In the genomic region with DNA sequence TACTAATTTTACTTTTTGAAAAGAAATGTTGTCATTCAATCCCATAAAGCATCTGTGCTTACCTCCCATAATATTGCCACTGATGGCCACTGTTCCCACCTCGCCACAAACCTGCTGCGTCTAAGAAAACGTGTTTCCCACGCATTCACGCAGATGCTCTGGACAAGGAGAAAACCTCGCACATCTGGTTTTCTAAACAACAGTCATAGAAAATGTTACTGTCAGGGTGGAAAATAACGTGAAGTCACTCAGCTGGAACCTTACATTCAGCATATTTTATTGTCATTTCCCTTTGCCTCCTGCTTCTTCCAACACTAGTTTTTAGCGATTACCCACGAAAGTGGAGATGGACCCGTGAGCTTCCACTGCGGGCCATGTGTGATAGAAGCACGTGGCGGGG, we compare ENCODE assay signal across 13 cellular contexts.
DNase-seq lines count a peak whose midpoint lies in the region; ATAC-seq, FAIRE-seq and TF ChIP-seq lines count a peak whose summit lies in the region.
"Had no signal": no experiment of that assay in that cellular context is flagged by ENCODE, and none has a peak within 500 bp of the region (broad histone marks: within the 10 kb centered on the region; RNA-seq: fewer than 3 reads in every experiment).

No MANE protein-coding gene starts in this region.

- H3K27me3 ChIP-seq in HCT116 (ENCODE audit: insufficient read depth, low read length) (no peaks in the 10 kb centered on the region), K562 (ENCODE audit: control insufficient read depth in 2 of 2, insufficient read depth in 2 of 2, low read length in 2 of 2) (peaks cover 12 to 36% of the 10 kb centered on the region in 2 experiments), muscle layer of colon (ENCODE audit: control insufficient read depth in 1 of 2, insufficient read depth in 2 of 2, low read length in 2 of 2) (no peaks in the 10 kb centered on the region), testis (no peaks in the 10 kb centered on the region)

- CTCF ChIA-PET in HCT116 (lab: Charles Lee): interaction anchor here (1.6 kb wide), 1 partner anchor 103 kb away, joined by 4 read pairs; no protein-coding TSS in a partner anchor
- CTCF ChIA-PET in K562 (lab: Yijun Ruan, JAX; ENCODE audit: low intra/inter-chr PET ratio): no interaction called here
- CTCF ChIA-PET in activated CD4-positive, alpha-beta T cell treated with anti-CD3 and anti-CD28 coated beads, Interleukin-2, amount 10 ng/mL, durations not matched to agents 7 days and 5 days (lab: Charles Lee): no interaction called here

- no peak overlapping the region for H3K4me3 ChIP-seq in HCT116 (replicated peaks in 1 of 2; ENCODE audit: low read depth in 1 of 2, low read length in 2 of 2)
- H3K4me3 ChIP-seq in K562: no peak overlapping the region
- no peak overlapping the region for H3K4me3 ChIP-seq in muscle layer of colon (ENCODE audit: low read depth in 1 of 2, low read length in 2 of 2)
- no peak overlapping the region for H3K4me3 ChIP-seq in testis

- no peaks in the 10 kb centered on the region for H3K27me3 Mint-ChIP-seq in activated CD4-positive, alpha-beta T cell treated with anti-CD3 and anti-CD28 coated beads, Interleukin-2, amount 10 ng/mL, durations not matched to agents 7 days and 5 days

- BruUV-seq in HCT116 (replicated peaks; lab: Mats Ljungman, UMichigan) (no TSS peak), K562 (replicated peaks; lab: Mats Ljungman, UMichigan) (no TSS peak)

- no peaks in the 10 kb centered on the region for H4K20me1 ChIP-seq in HCT116 (ENCODE audit: insufficient read depth)
- H4K20me1 ChIP-seq in K562 (replicated peaks; ENCODE audit: control insufficient read depth, insufficient read depth, low read length): no peaks in the 10 kb centered on the region

- TF ChIP-seq POLR2A in HCT116 (IDR thresholded peaks at IDR 0.05; ENCODE audit: borderline replicate concordance, extremely low read depth, insufficient read depth, insufficient read length) (no peak), K562 (conservative IDR thresholded peaks at IDR 0.05) (no peak), testis (IDR thresholded peaks at IDR 0.05) (no peak)

- TF ChIP-seq CTCF in HCT116 (IDR thresholded peaks at IDR 0.05 in 2 of 3, conservative IDR thresholded peaks at IDR 0.05 in 1 of 3; ENCODE audit: borderline replicate concordance in 1 of 3, insufficient read depth in 1 of 3, low read depth in 2 of 3, low read length in 2 of 3) (no peak), K562 (IDR thresholded peaks at IDR 0.05 in 2 of 3, conservative IDR thresholded peaks at IDR 0.05 in 1 of 3; ENCODE audit: insufficient read depth in 2 of 3, low read depth in 1 of 3, low read length in 3 of 3) (no peak), testis (IDR thresholded peaks at IDR 0.05) (no peak)

- H3K36me3 Mint-ChIP-seq in activated CD4-positive, alpha-beta T cell treated with anti-CD3 and anti-CD28 coated beads, Interleukin-2, amount 10 ng/mL, durations not matched to agents 7 days and 5 days (ENCODE audit: low read depth): no peaks in the 10 kb centered on the region
- H3K36me3 Mint-ChIP-seq: CD8-positive, alpha-beta T cell had no signal

- no peaks in the 10 kb centered on the region for H3K9me2 ChIP-seq in HCT116 (ENCODE audit: insufficient read depth)

- no peaks in the 10 kb centered on the region for H3K9me3 ChIP-seq in HCT116 (ENCODE audit: control insufficient read depth in 1 of 2, insufficient read depth in 1 of 2, low read depth in 1 of 2, low read length in 2 of 2)
- no peaks in the 10 kb centered on the region for H3K9me3 ChIP-seq in K562 (replicated peaks; ENCODE audit: control insufficient read depth, insufficient read depth, low read depth, low read length)
- H3K9me3 ChIP-seq in muscle layer of colon (ENCODE audit: low read length): no peaks in the 10 kb centered on the region
- no peaks in the 10 kb centered on the region for H3K9me3 ChIP-seq in testis

- H3K79me2 ChIP-seq in HCT116 (ENCODE audit: insufficient read depth, low read length): no peaks in the 10 kb centered on the region
- no peaks in the 10 kb centered on the region for H3K79me2 ChIP-seq in K562 (ENCODE audit: control insufficient read depth, insufficient read depth, low read length)

- RAD21 ChIA-PET in HCT116 (lab: Charles Lee; ENCODE audit: low non-redundant PET in 1 of 2, low total read pairs in 2 of 2, uncharacterized antibody in 2 of 2, unreplicated experiment in 2 of 2): no interaction called here

- no peak overlapping the region for H3K27ac Mint-ChIP-seq in activated CD4-positive, alpha-beta T cell treated with anti-CD3 and anti-CD28 coated beads, Interleukin-2, amount 10 ng/mL, durations not matched to agents 7 days and 5 days
- H3K27ac Mint-ChIP-seq: CD8-positive, alpha-beta T cell had no signal

- peak overlapping the region; percentile 75 for H3K27ac ChIP-seq in HCT116 (ENCODE audit: low read depth, low read length)
- no peak overlapping the region for H3K27ac ChIP-seq in K562 (ENCODE audit: extremely low read depth, low read depth, low read length)
- H3K27ac ChIP-seq in muscle layer of colon (ENCODE audit: low read depth, low read length): peak overlapping the region; percentile 76
- H3K27ac ChIP-seq in testis: peak overlapping the region; percentile 57 to 77
- H3K27ac ChIP-seq: VCaP had no signal

- 37% methylated on average over 13 of the region's 13 CpGs for WGBS in K562 (ENCODE audit: insufficient coverage, low coverage, missing lambda C conversion rate)
- 63% methylated on average over 13 of the region's 13 CpGs for WGBS in testis, 2 donors

- no peak for ATAC-seq in HCT116
- ATAC-seq in K562: no peak
- no peak for ATAC-seq in GM18909 (IDR thresholded peaks at IDR 0.05; ENCODE audit: poor library complexity, unreplicated experiment)
- no peak for ATAC-seq in HG03378 (IDR thresholded peaks at IDR 0.05; ENCODE audit: unreplicated experiment)
- ATAC-seq: CD8-positive, alpha-beta T cell had no signal

- no peak for TF ChIP-seq EP300 in K562 (IDR thresholded peaks at IDR 0.05; ENCODE audit: low read length)

- no peak for TF ChIP-seq RAD21 in HCT116 (IDR thresholded peaks at IDR 0.05; ENCODE audit: low read depth)
- no peak for TF ChIP-seq RAD21 in K562 (CRISPR knock-in tag; conservative IDR thresholded peaks at IDR 0.05 in 1 of 2, IDR thresholded peaks at IDR 0.05 in 1 of 2)

- in situ Hi-C loops in K562 (cut with MboI): no loop called here

- FAIRE-seq in K562 (lab: Jason Lieb, UNC): no peak
- FAIRE-seq: GM12892 had no signal

- DNase-seq in HCT116 (ENCODE audit: low read depth, low spot score) (no peak), K562 (ENCODE audit: extremely low read depth in 1 of 4, low spot score in 3 of 4) (no peak), testis (no peak)
- DNase-seq in activated CD4-positive, alpha-beta T cell treated with anti-CD3 and anti-CD28 coated beads, Interleukin-2, amount 10 ng/mL, durations not matched to agents 7 days and 5 days: no peak
- DNase-seq: activated gamma-delta T cell; CD8-positive, alpha-beta T cell; dermis blood vessel endothelial cell; NCI-H2171 treated with DMSO at 0.1 percent for 48 hours had no signal

- H3K4me1 Mint-ChIP-seq in activated CD4-positive, alpha-beta T cell treated with anti-CD3 and anti-CD28 coated beads, Interleukin-2, amount 10 ng/mL, durations not matched to agents 7 days and 5 days: peaks cover 7% of the 10 kb centered on the region

- POLR2A ChIA-PET in HCT116 (lab: Charles Lee) (no interaction called here), K562 (lab: Yijun Ruan, JAX) (interaction anchor here (1.0 to 1.4 kb wide), 5 partner anchors 10 to 263 kb away, joined by 3 to 6 read pairs (median 4); no protein-coding TSS in a partner anchor)
- POLR2A ChIA-PET in activated CD4-positive, alpha-beta T cell treated with anti-CD3 and anti-CD28 coated beads, Interleukin-2, amount 10 ng/mL, durations not matched to agents 7 days and 5 days (lab: Charles Lee): no interaction called here

- H3K9me1 ChIP-seq in K562 (ENCODE audit: control insufficient read depth, insufficient read depth, low read length): no peaks in the 10 kb centered on the region

- no peaks in the 10 kb centered on the region for H3K36me3 ChIP-seq in HCT116 (ENCODE audit: control insufficient read depth in 1 of 2, insufficient read depth in 2 of 2, low read length in 2 of 2)
- H3K36me3 ChIP-seq in K562 (ENCODE audit: control insufficient read depth, insufficient read depth, low read length): no peaks in the 10 kb centered on the region
- H3K36me3 ChIP-seq in muscle layer of colon (ENCODE audit: insufficient read depth, low read length): peaks cover 15% of the 10 kb centered on the region
- H3K36me3 ChIP-seq in testis (ENCODE audit: low read depth, missing control alignments): no peaks in the 10 kb centered on the region

- H3K9me3 Mint-ChIP-seq in activated CD4-positive, alpha-beta T cell treated with anti-CD3 and anti-CD28 coated beads, Interleukin-2, amount 10 ng/mL, durations not matched to agents 7 days and 5 days: no peaks in the 10 kb centered on the region
- H3K9me3 Mint-ChIP-seq: CD8-positive, alpha-beta T cell had no signal

- intact Hi-C loops in HCT116 (cut with micrococcal nuclease) (loop anchor here (10.0 kb wide), 1 partner anchor 105 kb away; no protein-coding TSS in a partner anchor), K562 (cut with micrococcal nuclease) (loop anchor here (10.0 kb wide), 1 partner anchor 115 kb away; no protein-coding TSS in a partner anchor), testis (cut with DNase I; ENCODE audit: low total_unique reads) (no loop called here)

- no peak overlapping the region for H3K4me3 Mint-ChIP-seq in activated CD4-positive, alpha-beta T cell treated with anti-CD3 and anti-CD28 coated beads, Interleukin-2, amount 10 ng/mL, durations not matched to agents 7 days and 5 days
- H3K4me3 Mint-ChIP-seq: CD8-positive, alpha-beta T cell had no signal

- H2AFZ ChIP-seq in HCT116 (ENCODE audit: low read depth, low read length, poor library complexity, severe bottlenecking): no peak overlapping the region
- H2AFZ ChIP-seq in K562 (ENCODE audit: low read depth, low read length): no peak overlapping the region

- peak overlapping the region; percentile 54 for H3K9ac ChIP-seq in HCT116 (ENCODE audit: low read length)
- no peak overlapping the region for H3K9ac ChIP-seq in K562 (ENCODE audit: insufficient read depth in 1 of 2, low read depth in 2 of 2, low read length in 2 of 2)
- H3K9ac ChIP-seq in muscle layer of colon (ENCODE audit: low read length): no peak overlapping the region

- H3K4me1 ChIP-seq in HCT116 (ENCODE audit: control insufficient read depth in 1 of 2, insufficient read depth in 2 of 2, low read length in 2 of 2) (peaks cover 67 to 80% of the 10 kb centered on the region in 2 experiments), K562 (replicated peaks in 1 of 2; ENCODE audit: control insufficient read depth in 2 of 2, insufficient read depth in 2 of 2, low read length in 2 of 2) (peaks cover 8% of the 10 kb centered on the region in 2 experiments; a peak in 4 of 5 replicates), muscle layer of colon (ENCODE audit: insufficient read depth, low read length) (peaks cover 50% of the 10 kb centered on the region), testis (peaks cover 32% of the 10 kb centered on the region)

- H3K4me2 ChIP-seq in HCT116 (ENCODE audit: low read length) (peak overlapping the region; percentile 70), K562 (ENCODE audit: insufficient read depth, low read length) (no peak overlapping the region)

TF ChIP-seq in HCT116, 20 proteins besides CTCF, POLR2A, EP300 and RAD21 (continues in another document):
- TF ChIP-seq CBX3 (IDR thresholded peaks at IDR 0.05; ENCODE audit: low read depth): no peak
